In the genomic region with DNA sequence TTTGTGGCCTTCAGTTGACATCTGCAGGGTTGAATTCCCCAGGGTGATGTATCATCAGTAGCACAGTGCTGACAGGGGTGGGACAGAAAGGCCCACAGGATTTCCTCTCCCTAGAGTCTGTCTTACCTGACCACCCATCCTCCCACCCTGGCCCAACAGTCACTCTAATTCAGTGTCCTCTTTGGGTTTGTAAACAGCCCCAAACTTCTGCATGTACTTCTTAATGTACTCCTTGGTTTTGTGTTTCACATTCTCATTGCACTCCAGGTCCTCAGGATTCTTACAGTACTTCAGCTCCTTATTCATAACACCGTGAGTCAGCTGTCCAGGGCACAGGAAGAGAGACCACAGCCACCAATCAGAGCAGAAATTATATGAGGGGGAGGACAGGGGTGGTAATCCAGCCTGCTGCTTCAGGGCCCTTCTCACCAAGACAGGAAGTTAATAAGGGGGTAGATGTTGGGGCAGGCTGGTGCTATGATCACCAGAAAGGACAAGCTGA, we compare ENCODE assay signal across 8 cellular contexts. TPM values are rescaled to one million over a fixed set of nuclear protein-coding genes. Genes with fewer than 3 reads are reported as not detected.
DNase-seq lines count a peak whose midpoint lies in the region; ATAC-seq and TF ChIP-seq lines count a peak whose summit lies in the region.

No MANE protein-coding gene starts in this region.

- H3K9ac ChIP-seq in iPS-15b (ENCODE audit: low read depth, low read length): peak overlapping the region; percentile 38

- TF ChIP-seq POLR2A in heart left ventricle (IDR thresholded peaks at IDR 0.05): no peak

- peak overlapping the region; percentile 78 for H3K27ac Mint-ChIP-seq in activated B cell treated with CpG ODN at 0.5 μM for 24 hours

- H3K27me3 Mint-ChIP-seq in activated B cell treated with CpG ODN at 0.5 μM for 24 hours: no peaks in the 10 kb centered on the region

- peaks cover 65% of the 10 kb centered on the region for H3K36me3 Mint-ChIP-seq in activated B cell treated with CpG ODN at 0.5 μM for 24 hours (ENCODE audit: low read depth)

- H3K9me3 ChIP-seq in iPS-15b (ENCODE audit: control insufficient read depth, insufficient read depth, low read length) (no peaks in the 10 kb centered on the region), heart left ventricle (no peaks in the 10 kb centered on the region)

- POLR2A ChIA-PET in activated B cell treated with CpG ODN at 0.5 μM for 24 hours (lab: Charles Lee): interaction anchor here (0.7 to 1.5 kb wide), 5 partner anchors 11 to 108 kb away, joined by 3 to 14 read pairs (median 4); partner anchors contain the start of genes CCDC12 and NBEAL2

- no peaks in the 10 kb centered on the region for H3K9me3 Mint-ChIP-seq in activated B cell treated with CpG ODN at 0.5 μM for 24 hours

- H3K4me3 ChIP-seq in iPS-15b (ENCODE audit: low read depth, low read length): no peak overlapping the region
- no peak overlapping the region for H3K4me3 ChIP-seq in heart left ventricle

- ATAC-seq in HG02610 (IDR thresholded peaks at IDR 0.05; ENCODE audit: unreplicated experiment) (peak; percentile 41), activated B cell treated with CpG ODN at 0.5 μM for 24 hours (ENCODE audit: low read depth) (peak; percentile 89), GM18498 (IDR thresholded peaks at IDR 0.05; ENCODE audit: unreplicated experiment) (no peak), heart left ventricle (no peak)

- H3K36me3 ChIP-seq in iPS-15b (ENCODE audit: control insufficient read depth, insufficient read depth, low read length): peaks cover 13% of the 10 kb centered on the region
- H3K36me3 ChIP-seq in heart left ventricle: peaks cover 0 to 67% (median 47%) of the 10 kb centered on the region in 9 donors

- H3K4me1 Mint-ChIP-seq in activated B cell treated with CpG ODN at 0.5 μM for 24 hours: peaks cover 38% of the 10 kb centered on the region

- DNase-seq in COLO829 (ENCODE audit: low spot score) (peak; percentile 42), activated B cell treated with CpG ODN at 0.5 μM for 24 hours (no peak), DMS79 treated with DMSO at 0.1 percent for 48 hours (lab: John Stamatoyannopoulos, UW) (no peak), NCI-H1105 treated with DMSO at 0.1 percent for 48 hours (lab: John Stamatoyannopoulos, UW) (no peak), heart left ventricle (no peak)

- peak overlapping the region in 1 of 12 donors; percentile 48 for H3K27ac ChIP-seq in heart left ventricle

- intact Hi-C loops in activated B cell treated with CpG ODN at 0.5 μM for 24 hours (cut with micrococcal nuclease): loop anchor here (1.0 to 10.0 kb wide), 2 partner anchors 8 to 308 kb away; no protein-coding TSS in a partner anchor
- intact Hi-C loops in heart left ventricle (cut with DNase I): loop anchor here in 1 of 10 donors (10.0 kb wide), 1 partner anchor 308 kb away; no protein-coding TSS in a partner anchor

- peak overlapping the region; percentile 42 for H3K4me3 Mint-ChIP-seq in activated B cell treated with CpG ODN at 0.5 μM for 24 hours

- H3K27me3 ChIP-seq in iPS-15b (ENCODE audit: control insufficient read depth, insufficient read depth, low read length) (no peaks in the 10 kb centered on the region), heart left ventricle (no peaks in the 10 kb centered on the region)

- WGBS in heart left ventricle, 4 donors: 44 to 55% (median 49%) methylated on average over 1 of the region's 1 CpG

- CTCF ChIA-PET in activated B cell treated with CpG ODN at 0.5 μM for 24 hours (lab: Charles Lee): interaction anchor here (1.0 kb wide), 1 partner anchor 93 kb away, joined by 3 read pairs; no protein-coding TSS in a partner anchor

- H3K4me1 ChIP-seq in iPS-15b (ENCODE audit: control insufficient read depth, insufficient read depth, low read length) (no peaks in the 10 kb centered on the region), heart left ventricle (peaks cover 0 to 16% (median 1%) of the 10 kb centered on the region in 12 donors)

- TF ChIP-seq CTCF in activated B cell treated with CpG ODN at 0.5 μM for 24 hours (IDR thresholded peaks at IDR 0.05): no peak
- TF ChIP-seq CTCF in heart left ventricle (IDR thresholded peaks at IDR 0.05): no peak

RNA-seq across cellular contexts. Expression of gene NBEAL2, which starts 37.5 kb away (rescaled TPM):
- total RNA-seq in activated B cell treated with CpG ODN at 0.5 μM for 24 hours (79.8 and 98.6 TPM in 2 replicates), heart left ventricle (10 to 100 TPM in 6 of 9 donors, 1 to 10 TPM in 3; 8.1 to 41.1 (median 12.0) TPM)
- 10 to 100 TPM; 16.3 to 45.7 TPM for polyA plus RNA-seq in heart left ventricle

RNA-seq across cellular contexts. Expression of gene CCDC12, which starts 40.4 kb away (rescaled TPM):
- total RNA-seq in activated B cell treated with CpG ODN at 0.5 μM for 24 hours: 93.8 and 98.4 TPM in 2 replicates
- 10 to 100 TPM; 27.1 to 36.8 (median 33.3) TPM for total RNA-seq in heart left ventricle
- 100 to 1,000 TPM in 1 of 2 donors, 10 to 100 TPM in 1; 83.5 to 120 TPM for polyA plus RNA-seq in heart left ventricle

Comparison
In these comparisons a context has a peak if more than half of its experiments do, and no peak if none do; other contexts are left out.
1. ATAC-seq: peak in HG02610 (single experiment) and activated B cell treated with CpG ODN at 0.5 μM for 24 hours (single experiment); none in GM18498 (single experiment) and heart left ventricle (0 of 4).